Comparison of ENCODE assay signal across 16 cellular contexts in the genomic region with DNA sequence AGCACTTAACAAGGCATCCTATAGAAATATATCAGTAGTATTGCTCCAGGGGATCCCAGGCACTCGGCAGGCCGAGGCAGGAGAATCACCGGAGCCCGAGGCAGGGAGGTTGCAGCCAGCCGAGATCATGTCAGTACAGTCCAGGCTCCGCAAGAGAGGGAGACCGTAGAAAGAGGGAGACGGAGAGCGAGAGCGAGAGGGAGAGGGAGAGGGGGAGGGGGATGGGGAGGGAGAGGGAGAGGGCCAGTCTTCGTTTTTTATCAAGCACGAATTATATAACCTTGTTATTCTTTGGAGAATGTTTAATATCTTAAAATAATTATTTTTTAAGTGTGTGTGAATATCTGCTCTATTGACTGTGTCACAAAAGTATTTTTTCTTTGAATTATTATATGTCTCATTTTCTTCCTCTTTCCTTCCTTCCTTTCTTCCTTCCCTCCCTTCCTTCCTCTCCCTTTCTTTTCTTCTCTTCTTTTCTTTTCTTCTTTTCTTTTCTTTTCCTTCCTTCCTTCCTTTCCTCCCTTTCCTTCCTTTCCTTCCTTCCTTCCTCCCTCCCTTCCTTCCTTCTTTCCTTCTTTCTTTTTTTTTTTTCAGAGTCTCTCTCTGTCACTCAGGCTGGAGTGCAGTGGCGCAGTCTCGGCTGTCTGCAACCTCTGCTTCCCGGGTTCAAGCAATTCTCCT.
DNase-seq lines count a peak whose midpoint lies in the region; TF ChIP-seq lines count a peak whose summit lies in the region.
"Had no signal": no experiment of that assay in that cellular context is flagged by ENCODE, and none has a peak within 500 bp of the region (broad histone marks: within the 10 kb centered on the region; RNA-seq: fewer than 3 reads in every experiment).

No MANE protein-coding gene starts in this region.

- no peaks in the 10 kb centered on the region for H3K27me3 ChIP-seq in Karpas-422 (ENCODE audit: low read length)
- H3K27me3 ChIP-seq: sigmoid colon had no signal

- H2AFZ ChIP-seq in Karpas-422 (ENCODE audit: low read length): no peak overlapping the region

- no peaks in the 10 kb centered on the region; the same call in 1 of the 2 replicates for H3K36me3 ChIP-seq in Karpas-422 (ENCODE audit: insufficient read depth, low read length)
- H3K36me3 ChIP-seq: sigmoid colon had no signal

- no peaks in the 10 kb centered on the region for H3K9me2 ChIP-seq in Karpas-422 (replicated peaks; ENCODE audit: insufficient read depth, low read length)

- no peak overlapping the region for H3K9ac ChIP-seq in Karpas-422 (ENCODE audit: low read length)

- no peaks in the 10 kb centered on the region for H4K20me1 ChIP-seq in Karpas-422 (ENCODE audit: insufficient read depth, low read depth, low read length)

- TF ChIP-seq CTCF in choroid plexus epithelial cell (conservative IDR thresholded peaks at IDR 0.05; ENCODE audit: low read depth, low read length): no peak

- in situ Hi-C loops in G401 (cut with HindIII; ENCODE audit: low sequenced_read_pairs): no loop called here

- DNase-seq in G401 (ENCODE audit: low spot score) (peak; percentile 68), Karpas-422 (no peak), choroid plexus epithelial cell (ENCODE audit: low read depth) (peak; percentile 14), kidney tubule cell (ENCODE audit: low spot score) (peak; percentile 12), NCI-H2196 treated with DMSO at 0.1 percent for 48 hours (lab: John Stamatoyannopoulos, UW; ENCODE audit: unreplicated experiment) (no peak), RPMI8226 (no peak), GM03348 (ENCODE audit: low spot score) (no peak)
- DNase-seq: activated CD4-positive, alpha-beta memory T cell treated with anti-CD3 and anti-CD28 coated beads for 36 hours; activated T-cell treated with anti-CD3 and anti-CD28 coated beads, Interleukin-2, amount 50 U/mL, for 24 hours; MV-4-11; NCI-H2081; NCI-H748 treated with DMSO at 0.1 percent for 48 hours; PC-3; sigmoid colon; stimulated activated CD4-positive, alpha-beta T cell treated with anti-CD3 and anti-CD28 coated beads, Interleukin-2, amount 100 ng/mL, for 24 hours had no signal

- H3K9me3 ChIP-seq in Karpas-422 (ENCODE audit: low read length): no peaks in the 10 kb centered on the region
- H3K9me3 ChIP-seq: sigmoid colon had no signal

- no peak overlapping the region for H3K4me3 ChIP-seq in Karpas-422 (ENCODE audit: low read length)
- H3K4me3 ChIP-seq in choroid plexus epithelial cell (ENCODE audit: low read depth, low read length): no peak overlapping the region
- H3K4me3 ChIP-seq: GM12878, sigmoid colon had no signal

- 0 out of 2 replicates have a peak, but pooled peaks cover 4% of the 10 kb centered on the region for H3K79me2 ChIP-seq in Karpas-422 (ENCODE audit: low read length)

- no peak overlapping the region for H3K4me2 ChIP-seq in Karpas-422 (ENCODE audit: low read depth, low read length, poor library complexity, severe bottlenecking)

- H3K27ac ChIP-seq in Karpas-422 (ENCODE audit: low read length): peak overlapping the region; percentile 90
- H3K27ac ChIP-seq: sigmoid colon had no signal

- peaks cover 79% of the 10 kb centered on the region for H3K4me1 ChIP-seq in Karpas-422 (ENCODE audit: low read length)
- H3K4me1 ChIP-seq: sigmoid colon had no signal

Comparison
In these comparisons a context has a peak if more than half of its experiments do, and no peak if none do; other contexts are left out.
1. DNase-seq: peak in G401 (single experiment), choroid plexus epithelial cell (single experiment) and kidney tubule cell (single experiment); none in Karpas-422 (single experiment), NCI-H2196 treated with DMSO at 0.1 percent for 48 hours (single experiment), RPMI8226 (single experiment) and GM03348 (single experiment).